28 cellular contexts compared by ENCODE assay signal in genomic region chr7:88399036-88399435, GRCh38.
"Had no signal": no experiment of that assay in that cellular context is flagged by ENCODE, and none has a peak within 500 bp of the region (broad histone marks: within the 10 kb centered on the region; RNA-seq: fewer than 3 reads in every experiment).

No MANE protein-coding gene starts in this region.

- H3K36me3 Mint-ChIP-seq: immature natural killer cell; natural killer cell; stimulated activated memory B cell treated with anti-CD40 and anti-IgM and Interleukin-4, amounts not matched to agents 10 μg/mL and 1 μg/mL and 100 μg/mL, for 72 hours had no signal

- H3K9me3 Mint-ChIP-seq: natural killer cell; stimulated activated memory B cell treated with anti-CD40 and anti-IgM and Interleukin-4, amounts not matched to agents 10 μg/mL and 1 μg/mL and 100 μg/mL, for 72 hours had no signal

- H3K4me3 ChIP-seq: dorsolateral prefrontal cortex, esophagus muscularis mucosa, gastroesophageal sphincter, heart right ventricle, lower lobe of right lung, ovary, psoas muscle, sigmoid colon, spleen, thoracic aorta, tibial nerve, upper lobe of left lung, uterus had no signal

- H3K27me3 ChIP-seq: dorsolateral prefrontal cortex, esophagus muscularis mucosa, foreskin keratinocyte, gastroesophageal sphincter, heart right ventricle, ovary, sigmoid colon, spleen, tibial nerve, upper lobe of left lung, uterus had no signal

- H3K27me3 Mint-ChIP-seq: stimulated activated memory B cell treated with anti-CD40 and anti-IgM and Interleukin-4, amounts not matched to agents 10 μg/mL and 1 μg/mL and 100 μg/mL, for 72 hours had no signal

- H3K9me3 ChIP-seq: esophagus muscularis mucosa, gastroesophageal sphincter, heart right ventricle, lower lobe of right lung, ovary, psoas muscle, sigmoid colon, spleen, thoracic aorta, tibial nerve, upper lobe of left lung, uterus had no signal

- H3K27ac ChIP-seq: esophagus muscularis mucosa, foreskin keratinocyte, gastroesophageal sphincter, heart right ventricle, lower lobe of right lung, ovary, psoas muscle, sigmoid colon, spleen, thoracic aorta, tibial nerve, upper lobe of left lung, uterus had no signal

- H3K27ac Mint-ChIP-seq: immature natural killer cell; natural killer cell; stimulated activated memory B cell treated with anti-CD40 and anti-IgM and Interleukin-4, amounts not matched to agents 10 μg/mL and 1 μg/mL and 100 μg/mL, for 72 hours had no signal

- H3K4me1 ChIP-seq: foreskin keratinocyte, gastroesophageal sphincter, lower lobe of right lung, psoas muscle, sigmoid colon, upper lobe of left lung, uterus had no signal

- DNase-seq: dorsolateral prefrontal cortex; effector CD4-positive, alpha-beta T cell; foreskin keratinocyte; heart right ventricle; hippocampal formation; immature natural killer cell; islet precursor cell; kidney glomerular epithelial cell; left colon; left ventricle myocardium superior; lower lobe of right lung; natural killer cell; occipital lobe; ovary; psoas muscle; right cardiac atrium; sigmoid colon; spleen; stimulated activated CD4-positive, alpha-beta T cell treated with anti-CD3 and anti-CD28 coated beads, Interleukin-4, amount 100 ng/mL, for 4 hours; stimulated activated naive CD8-positive, alpha-beta T cell treated with anti-CD3 and anti-CD28 coated beads, Interleukin-15, Interleukin-2, amounts not matched to agents 100 U/mL and 50 U/mL, for 24 hours; substantia nigra; upper lobe of left lung; uterus had no signal

- H3K36me3 ChIP-seq: esophagus muscularis mucosa, gastroesophageal sphincter, heart right ventricle, lower lobe of right lung, ovary, sigmoid colon, spleen, thoracic aorta, tibial nerve, upper lobe of left lung, uterus had no signal

- H3K4me1 Mint-ChIP-seq: natural killer cell had no signal

- ATAC-seq: foreskin keratinocyte; heart right ventricle; left colon; lower lobe of right lung; natural killer cell; psoas muscle; right cardiac atrium; stimulated activated memory B cell treated with anti-CD40 and anti-IgM and Interleukin-4, amounts not matched to agents 10 μg/mL and 1 μg/mL and 100 μg/mL, for 72 hours; stimulated activated naive CD8-positive, alpha-beta T cell treated with anti-CD3 and anti-CD28 coated beads, Interleukin-15, Interleukin-2, amounts not matched to agents 100 U/mL and 50 U/mL, for 24 hours had no signal

- H3K4me3 Mint-ChIP-seq: immature natural killer cell; natural killer cell; stimulated activated memory B cell treated with anti-CD40 and anti-IgM and Interleukin-4, amounts not matched to agents 10 μg/mL and 1 μg/mL and 100 μg/mL, for 72 hours had no signal
